1 cellular context compared by ENCODE assay signal in genomic region chr9:132703336-132703735, GRCh38.
TF ChIP-seq lines count a peak whose summit lies in the region.

No MANE protein-coding gene starts in this region.

TF ChIP-seq in IMR-90, 13 proteins besides CTCF, POLR2A, EP300 and RAD21:
- TF ChIP-seq ELK1 (IDR thresholded peaks at IDR 0.05; ENCODE audit: borderline replicate concordance, low read depth, low read length) (no peak), MAFK (IDR thresholded peaks at IDR 0.05; ENCODE audit: low read depth, low read length) (no peak), RFX5 (IDR thresholded peaks at IDR 0.05; ENCODE audit: low read depth, low read length) (no peak), MXI1 (IDR thresholded peaks at IDR 0.05; ENCODE audit: borderline replicate concordance, low read depth, low read length) (no peak), RCOR1 (IDR thresholded peaks at IDR 0.05; ENCODE audit: insufficient replicate concordance, low read length) (no peak), BHLHE40 (IDR thresholded peaks at IDR 0.05; ENCODE audit: low read depth, low read length) (no peak), FOS (IDR thresholded peaks at IDR 0.05; ENCODE audit: low read depth, low read length) (no peak), MAZ (IDR thresholded peaks at IDR 0.05; ENCODE audit: borderline replicate concordance, low read depth, low read length) (no peak), SMC3 (IDR thresholded peaks at IDR 0.05; ENCODE audit: low read depth, low read length) (no peak), CEBPB (IDR thresholded peaks at IDR 0.05; ENCODE audit: low read depth, low read length) (no peak), NFE2L2 (IDR thresholded peaks at IDR 0.05; ENCODE audit: low read depth, low read length) (no peak), USF2 (IDR thresholded peaks at IDR 0.05; ENCODE audit: low read depth, low read length) (no peak), CHD1 (IDR thresholded peaks at IDR 0.05; ENCODE audit: low read depth, low read length) (no peak)
TF ChIP-seq in IMR-90: peak in this region for 0.
